Comparison of ENCODE assay signal across 15 cellular contexts in the genomic region with DNA sequence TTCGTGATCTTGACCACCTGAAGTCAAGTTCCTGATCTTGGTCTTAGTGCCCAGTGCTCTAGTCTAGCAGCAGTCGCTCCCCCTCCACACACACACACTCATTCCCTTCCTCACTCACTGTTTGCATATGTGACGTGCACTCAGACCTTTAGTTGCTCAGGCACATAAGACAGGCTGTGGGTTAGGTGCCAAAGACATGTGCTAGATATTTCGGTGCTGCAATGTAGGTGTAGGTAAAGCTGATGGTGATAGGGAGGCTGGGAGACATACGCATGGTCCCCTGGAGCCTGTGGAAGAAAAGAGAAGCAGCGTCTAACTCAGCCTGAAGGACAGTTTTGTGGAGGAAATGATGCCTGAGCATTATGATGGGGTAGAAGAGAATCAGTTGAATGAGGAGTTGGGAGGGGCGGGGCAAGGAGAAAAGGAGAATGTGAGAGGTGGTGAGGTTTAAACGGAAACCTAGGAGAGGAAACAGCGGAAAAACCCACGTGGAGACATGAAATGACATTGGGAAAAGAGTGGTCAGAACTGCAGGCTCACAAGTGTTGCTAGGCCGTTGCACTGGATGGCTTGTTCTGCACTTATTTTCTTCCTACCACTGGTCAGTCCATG. TPM values are rescaled to one million over a fixed set of nuclear protein-coding genes. Genes with fewer than 3 reads are reported as not detected.
DNase-seq lines count a peak whose midpoint lies in the region; ATAC-seq and TF ChIP-seq lines count a peak whose summit lies in the region.
"Had no signal": no experiment of that assay in that cellular context is flagged by ENCODE, and none has a peak within 500 bp of the region (broad histone marks: within the 10 kb centered on the region; RNA-seq: fewer than 3 reads in every experiment).

No MANE protein-coding gene starts in this region.

- peak overlapping the region; percentile 89 for H3K4me3 ChIP-seq in GM23338
- H3K4me3 ChIP-seq in naive thymus-derived CD4-positive, alpha-beta T cell (ENCODE audit: low read length), result peak overlapping the region; percentile 32
- H3K4me3 ChIP-seq: hepatocyte, left ventricle myocardium inferior, SJCRH30, transverse colon had no signal

- H3K4me1 ChIP-seq in GM23338 (ENCODE audit: insufficient read depth), result peaks cover 70% of the 10 kb centered on the region
- H3K4me1 ChIP-seq in naive thymus-derived CD4-positive, alpha-beta T cell (ENCODE audit: control insufficient read depth in 2 of 2, insufficient read depth in 2 of 2, low read length in 2 of 2), result peaks cover 76 to 80% of the 10 kb centered on the region in 2 donors

- peak overlapping the region; percentile 34 for H3K27ac ChIP-seq in GM23338 (ENCODE audit: low read depth)
- peak overlapping the region; percentile 53 for H3K27ac ChIP-seq in naive thymus-derived CD4-positive, alpha-beta T cell (ENCODE audit: low read depth, low read length)
- H3K27ac ChIP-seq: epithelial cell of prostate, hepatocyte, left ventricle myocardium inferior, SJCRH30, transverse colon had no signal

- no peaks in the 10 kb centered on the region for H3K27me3 ChIP-seq in GM23338 (ENCODE audit: insufficient read depth)
- H3K27me3 ChIP-seq in naive thymus-derived CD4-positive, alpha-beta T cell (ENCODE audit: control insufficient read depth in 2 of 2, insufficient read depth in 2 of 2, low read length in 2 of 2), result no peaks in the 10 kb centered on the region
- H3K27me3 ChIP-seq: hepatocyte, SJCRH30, transverse colon had no signal

- 0 out of 3 replicates have a peak overlapping the region, but pooled peaks have one; percentile 1 for H3K4me3 Mint-ChIP-seq in GM23338
- H3K4me3 Mint-ChIP-seq in activated T-helper 1 cell treated with anti-CD3 and anti-CD28 coated beads, Interleukin-12 subunit alpha, Interleukin-12 subunit beta, Interleukin-2, Interleukin-4 antibody, amounts not matched to agents 30 ng/mL and 10 ng/mL and 1 ng/mL, durations not matched to agents 14 hours and 24 hours and 36 hours, result peak overlapping the region; percentile 60
- H3K4me3 Mint-ChIP-seq in naive thymus-derived CD4-positive, alpha-beta T cell, result peak overlapping the region; percentile 63 to 97 (median 75)

- H3K9me3 ChIP-seq in naive thymus-derived CD4-positive, alpha-beta T cell (ENCODE audit: control insufficient read depth in 2 of 3, low read length in 3 of 3), result no peaks in the 10 kb centered on the region
- H3K9me3 ChIP-seq: left ventricle myocardium inferior, SJCRH30, transverse colon had no signal

- peaks cover 70% of the 10 kb centered on the region for H3K4me1 Mint-ChIP-seq in GM23338
- H3K4me1 Mint-ChIP-seq in activated T-helper 1 cell treated with anti-CD3 and anti-CD28 coated beads, Interleukin-12 subunit alpha, Interleukin-12 subunit beta, Interleukin-2, Interleukin-4 antibody, amounts not matched to agents 30 ng/mL and 10 ng/mL and 1 ng/mL, durations not matched to agents 14 hours and 24 hours and 36 hours (ENCODE audit: low read depth), result peaks cover 80% of the 10 kb centered on the region
- peaks cover 68 to 84% (median 74%) of the 10 kb centered on the region in 7 donors for H3K4me1 Mint-ChIP-seq in naive thymus-derived CD4-positive, alpha-beta T cell

- no peaks in the 10 kb centered on the region for H3K36me3 ChIP-seq in GM23338 (ENCODE audit: insufficient read depth)
- peaks cover 0 to 18% (median 0%) of the 10 kb centered on the region in 3 experiments for H3K36me3 ChIP-seq in naive thymus-derived CD4-positive, alpha-beta T cell (ENCODE audit: control insufficient read depth in 2 of 3, insufficient read depth in 3 of 3, low read length in 3 of 3)
- H3K36me3 ChIP-seq: left ventricle myocardium inferior, SJCRH30, transverse colon had no signal

- no peaks in the 10 kb centered on the region; the same call in 2 of the 3 replicates for H3K9me3 Mint-ChIP-seq in GM23338
- no peaks in the 10 kb centered on the region for H3K9me3 Mint-ChIP-seq in activated T-helper 1 cell treated with anti-CD3 and anti-CD28 coated beads, Interleukin-12 subunit alpha, Interleukin-12 subunit beta, Interleukin-2, Interleukin-4 antibody, amounts not matched to agents 30 ng/mL and 10 ng/mL and 1 ng/mL, durations not matched to agents 14 hours and 24 hours and 36 hours
- H3K9me3 Mint-ChIP-seq in naive thymus-derived CD4-positive, alpha-beta T cell, result no peaks in the 10 kb centered on the region

- H3F3A ChIP-seq in GM23338 (replicated peaks; ENCODE audit: low read depth), result peaks cover 13% of the 10 kb centered on the region; the same call in 1 of the 2 replicates

- H3K36me3 Mint-ChIP-seq in GM23338 (ENCODE audit: low read depth), result no peaks in the 10 kb centered on the region; the same call in 2 of the 3 replicates
- peaks cover 21% of the 10 kb centered on the region for H3K36me3 Mint-ChIP-seq in activated T-helper 1 cell treated with anti-CD3 and anti-CD28 coated beads, Interleukin-12 subunit alpha, Interleukin-12 subunit beta, Interleukin-2, Interleukin-4 antibody, amounts not matched to agents 30 ng/mL and 10 ng/mL and 1 ng/mL, durations not matched to agents 14 hours and 24 hours and 36 hours (ENCODE audit: low read depth)
- H3K36me3 Mint-ChIP-seq in naive thymus-derived CD4-positive, alpha-beta T cell, result peaks cover 0 to 47% (median 18%) of the 10 kb centered on the region in 5 donors

- H3K79me2 ChIP-seq in GM23338 (replicated peaks; ENCODE audit: insufficient read depth), result peaks cover 87% of the 10 kb centered on the region

- H2AFZ ChIP-seq in GM23338, result no peak overlapping the region
- H2AFZ ChIP-seq: hepatocyte had no signal

- no peak for DNase-seq in activated CD4-positive, CD25-positive, alpha-beta regulatory T cell treated with anti-CD3 and anti-CD28 coated beads, Interleukin-2, amount 50 U/mL, for 72 hours
- peak; percentile 18 for DNase-seq in GM23338 (ENCODE audit: low spot score)
- DNase-seq in activated T-helper 1 cell treated with anti-CD3 and anti-CD28 coated beads, Interleukin-12 subunit alpha, Interleukin-12 subunit beta, Interleukin-2, Interleukin-4 antibody, amounts not matched to agents 30 ng/mL and 10 ng/mL and 1 ng/mL, durations not matched to agents 14 hours and 24 hours and 36 hours (ENCODE audit: low spot score), result no peak
- no peak for DNase-seq in naive thymus-derived CD4-positive, alpha-beta T cell
- no peak for DNase-seq in hepatic stellate cell (ENCODE audit: low spot score)
- no peak for DNase-seq in SHP77 treated with DMSO at 0.1 percent for 48 hours (lab: John Stamatoyannopoulos, UW)
- DNase-seq: left ventricle myocardium inferior, NCI-H2029 treated with DMSO at 0.1 percent for 48 hours, NCI-H82, SJCRH30, transverse colon had no signal

- POLR2A ChIA-PET in naive thymus-derived CD4-positive, alpha-beta T cell (lab: Charles Lee), result interaction anchor here (1.2 kb wide), 1 partner anchor 11 kb away, joined by 3 read pairs; no protein-coding TSS in a partner anchor

- H3K4me2 ChIP-seq in GM23338, result peak overlapping the region; percentile 82
- H3K4me2 ChIP-seq: hepatocyte had no signal

- H4K20me1 ChIP-seq in GM23338 (replicated peaks; ENCODE audit: insufficient read depth), result peaks cover 22% of the 10 kb centered on the region

- CTCF ChIA-PET in naive thymus-derived CD4-positive, alpha-beta T cell (lab: Charles Lee), result no interaction called here

- peak; percentile 12 to 31 for ATAC-seq in activated CD4-positive, CD25-positive, alpha-beta regulatory T cell treated with anti-CD3 and anti-CD28 coated beads, Interleukin-2, amount 50 U/mL, for 24 hours
- ATAC-seq in GM23338, result no peak
- ATAC-seq in naive thymus-derived CD4-positive, alpha-beta T cell, result no peak
- ATAC-seq in HG03457 (IDR thresholded peaks at IDR 0.05; ENCODE audit: unreplicated experiment), result no peak

- peaks cover 12% of the 10 kb centered on the region for H3K27me3 Mint-ChIP-seq in GM23338 (ENCODE audit: insufficient read depth, low read depth, poor library complexity)
- no peaks in the 10 kb centered on the region for H3K27me3 Mint-ChIP-seq in activated T-helper 1 cell treated with anti-CD3 and anti-CD28 coated beads, Interleukin-12 subunit alpha, Interleukin-12 subunit beta, Interleukin-2, Interleukin-4 antibody, amounts not matched to agents 30 ng/mL and 10 ng/mL and 1 ng/mL, durations not matched to agents 14 hours and 24 hours and 36 hours (ENCODE audit: insufficient read depth)
- no peaks in the 10 kb centered on the region for H3K27me3 Mint-ChIP-seq in naive thymus-derived CD4-positive, alpha-beta T cell

- no peak for TF ChIP-seq CTCF in GM23338 (conservative IDR thresholded peaks at IDR 0.05; ENCODE audit: low read depth in 2 of 2)

- no peak overlapping the region for H3K27ac Mint-ChIP-seq in GM23338
- H3K27ac Mint-ChIP-seq in activated T-helper 1 cell treated with anti-CD3 and anti-CD28 coated beads, Interleukin-12 subunit alpha, Interleukin-12 subunit beta, Interleukin-2, Interleukin-4 antibody, amounts not matched to agents 30 ng/mL and 10 ng/mL and 1 ng/mL, durations not matched to agents 14 hours and 24 hours and 36 hours, result peak overlapping the region; percentile 80
- H3K27ac Mint-ChIP-seq in naive thymus-derived CD4-positive, alpha-beta T cell, result peak overlapping the region; percentile 58 to 95 (median 89)

- intact Hi-C loops in activated T-helper 1 cell treated with anti-CD3 and anti-CD28 coated beads, Interleukin-12 subunit alpha, Interleukin-12 subunit beta, Interleukin-2, Interleukin-4 antibody, amounts not matched to agents 30 ng/mL and 10 ng/mL and 1 ng/mL, durations not matched to agents 14 hours and 24 hours and 36 hours (cut with micrococcal nuclease), result loop anchor here (2.0 to 10.0 kb wide), 12 partner anchors 46 to 944 kb away; a partner anchor contains a TSS
- intact Hi-C loops in naive thymus-derived CD4-positive, alpha-beta T cell (cut with micrococcal nuclease), result loop anchor here (2.0 to 10.0 kb wide), 8 partner anchors 34 to 954 kb away; no protein-coding TSS in a partner anchor

- no peaks in the 10 kb centered on the region for H3K9me2 ChIP-seq in GM23338 (ENCODE audit: insufficient read depth)

TF ChIP-seq in GM23338, 12 proteins besides CTCF, POLR2A, EP300 and RAD21 (continues in another document):
- TF ChIP-seq CREB1 (CRISPR knock-in tag; IDR thresholded peaks at IDR 0.05; ENCODE audit: low read depth) (no peak), ZNF114 (CRISPR knock-in tag; IDR thresholded peaks at IDR 0.05) (no peak)

RNA-seq across cellular contexts. Expression of a gene that starts 3.9 kb away (rescaled TPM):
- total RNA-seq in GM23338 (2014; rRNA removed; shearing (Covaris generic)), result 108 and 136 TPM in 2 replicates
- 69.2 and 69.4 TPM in 2 replicates for polyA plus RNA-seq in GM23338 (2016; fragmentation: Nextera tagmentation; extraction: Ambion mirVana)
- 28.8 and 31.8 TPM in 2 replicates for total RNA-seq in activated T-helper 1 cell treated with anti-CD3 and anti-CD28 coated beads, Interleukin-12 subunit alpha, Interleukin-12 subunit beta, Interleukin-2, Interleukin-4 antibody, amounts not matched to agents 30 ng/mL and 10 ng/mL and 1 ng/mL, durations not matched to agents 14 hours and 24 hours and 36 hours
- total RNA-seq in naive thymus-derived CD4-positive, alpha-beta T cell, result 10 to 100 TPM; 84.1 to 98.8 (median 91.4) TPM
- polyA plus RNA-seq in naive thymus-derived CD4-positive, alpha-beta T cell, result 10 to 100 TPM; 51.4 to 71.2 TPM

Comparison
In these comparisons a context has a peak if more than half of its experiments do, and no peak if none do; other contexts are left out.
1. ATAC-seq: peak in activated CD4-positive, CD25-positive, alpha-beta regulatory T cell treated with anti-CD3 and anti-CD28 coated beads, Interleukin-2, amount 50 U/mL, for 24 hours (2 of 2); none in GM23338 (single experiment), naive thymus-derived CD4-positive, alpha-beta T cell (single experiment) and HG03457 (single experiment).
2. H3K4me3 Mint-ChIP-seq: peak in every context shown above with its lines; median percentile 75 in naive thymus-derived CD4-positive, alpha-beta T cell; 60 in activated T-helper 1 cell treated with anti-CD3 and anti-CD28 coated beads, Interleukin-12 subunit alpha, Interleukin-12 subunit beta, Interleukin-2, Interleukin-4 antibody, amounts not matched to agents 30 ng/mL and 10 ng/mL and 1 ng/mL, durations not matched to agents 14 hours and 24 hours and 36 hours; 1 in GM23338.